In genomic region chr9:731474-731873, GRCh38 we compare ENCODE assay signal across 16 cellular contexts.
"Had no signal": no experiment of that assay in that cellular context is flagged by ENCODE, and none has a peak within 500 bp of the region (broad histone marks: within the 10 kb centered on the region; RNA-seq: fewer than 3 reads in every experiment).

No MANE protein-coding gene starts in this region.

- DNase-seq: cortex of kidney; effector memory CD4-positive, alpha-beta T cell; esophagus squamous epithelium; foreskin fibroblast; kidney; left colon; mesendoderm; naive thymus-derived CD4-positive, alpha-beta T cell; nephron progenitor cell; sigmoid colon; stimulated activated CD4-positive, alpha-beta T cell treated with anti-CD3 and anti-CD28 coated beads, Interleukin-2, amount 100 ng/mL, for 24 hours; stimulated activated naive CD4-positive, alpha-beta T cell treated with Interleukin-2 at 50 U/mL for 16 hours; upper lobe of left lung; uterus had no signal

- H3K9me3 ChIP-seq: esophagus squamous epithelium, gastroesophageal sphincter, sigmoid colon, upper lobe of left lung, uterus had no signal

- H3K27me3 ChIP-seq: esophagus squamous epithelium, gastroesophageal sphincter, sigmoid colon, upper lobe of left lung, uterus had no signal

- H3K4me3 ChIP-seq: esophagus squamous epithelium, gastroesophageal sphincter, sigmoid colon, skin epidermis, upper lobe of left lung, uterus had no signal

- ATAC-seq: gastroesophageal sphincter; left colon; naive thymus-derived CD4-positive, alpha-beta T cell had no signal

- H3K27ac ChIP-seq: esophagus squamous epithelium, skin epidermis, upper lobe of left lung, uterus had no signal

- H3K36me3 ChIP-seq: uterus had no signal
